Comparison of ENCODE assay signal across 8 cellular contexts in the genomic region with DNA sequence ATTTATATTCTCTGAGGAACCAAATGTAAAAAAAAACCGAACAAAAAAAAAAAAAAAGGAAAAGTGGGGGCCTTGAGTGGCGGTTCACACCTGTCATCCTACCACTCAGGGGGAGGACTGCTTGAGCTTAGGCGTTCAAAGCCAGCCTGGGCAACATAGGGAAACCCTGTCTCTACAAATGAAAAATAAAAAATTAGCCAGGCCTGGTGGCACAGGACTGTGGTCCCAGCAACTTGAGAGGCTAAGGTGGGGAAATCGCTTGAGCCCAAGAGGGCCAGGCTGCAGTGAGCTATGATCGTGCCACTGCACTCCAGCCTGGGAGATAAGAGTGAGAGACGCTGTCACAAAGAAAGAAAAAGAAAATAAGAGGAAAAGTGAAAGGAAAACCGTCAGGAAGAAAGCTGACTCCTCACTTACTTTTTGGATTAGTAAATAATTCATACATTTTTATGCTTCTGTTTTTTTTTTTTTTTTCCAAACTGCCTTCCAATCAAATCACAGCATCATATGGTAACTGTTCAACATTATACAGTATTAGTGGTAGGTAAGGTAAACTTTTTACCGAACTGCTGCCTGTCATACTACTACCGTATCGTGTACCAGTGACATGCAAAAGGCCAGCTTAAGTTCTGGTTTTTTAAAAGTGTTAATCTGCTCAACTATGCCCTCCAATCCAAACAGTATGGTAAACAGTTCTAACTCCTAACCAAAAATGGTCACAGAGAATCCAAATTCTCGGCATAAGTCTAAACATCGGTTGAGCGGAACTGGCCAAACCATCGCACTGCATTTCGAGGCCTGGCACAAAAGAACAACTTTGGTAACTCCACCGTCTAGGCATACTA. TPM values are rescaled to one million over a fixed set of nuclear protein-coding genes. Genes with fewer than 3 reads are reported as not detected.
DNase-seq lines count a peak whose midpoint lies in the region; ATAC-seq and TF ChIP-seq lines count a peak whose summit lies in the region.

No MANE protein-coding gene starts in this region.

- H3K9me3 ChIP-seq in HEK293 (ENCODE audit: control insufficient read depth, insufficient read depth, low read depth, low read length), result no peaks in the 10 kb centered on the region
- no peaks in the 10 kb centered on the region for H3K9me3 ChIP-seq in MM.1S (replicated peaks; ENCODE audit: insufficient read depth, low read length)

- peak overlapping the region; percentile 99 for H3K27ac Mint-ChIP-seq in stimulated activated effector memory CD8-positive, alpha-beta T cell treated with anti-CD3 and anti-CD28 coated beads, Interleukin-12 subunit alpha, Interleukin-12 subunit beta, amount 100 ng/mL, for 72 hours

- no peak for TF ChIP-seq CTCF in HEK293 (tag by site-specific recombination; IDR thresholded peaks at IDR 0.05)
- no peak for TF ChIP-seq CTCF in MM.1S (IDR thresholded peaks at IDR 0.05; ENCODE audit: low read length)
- no peak for TF ChIP-seq CTCF in astrocyte of the cerebellum (IDR thresholded peaks at IDR 0.05; ENCODE audit: low read depth, low read length, missing control alignments)

- H4K20me1 ChIP-seq in MM.1S (ENCODE audit: insufficient read depth, low read length), result no peaks in the 10 kb centered on the region

- peak; percentile 47 for ATAC-seq in stimulated activated effector memory CD8-positive, alpha-beta T cell treated with anti-CD3 and anti-CD28 coated beads, Interleukin-12 subunit alpha, Interleukin-12 subunit beta, amount 100 ng/mL, for 72 hours

- H3K36me3 ChIP-seq in HEK293 (ENCODE audit: control insufficient read depth in 2 of 2, insufficient read depth in 1 of 2, low read length in 2 of 2) (peaks cover 12 to 34% of the 10 kb centered on the region in 2 experiments), MM.1S (replicated peaks; ENCODE audit: insufficient read depth, low read length) (peaks cover 10% of the 10 kb centered on the region)

- peak overlapping the region; percentile 97 for H3K4me2 ChIP-seq in MM.1S (ENCODE audit: low read depth, low read length)

- no peaks in the 10 kb centered on the region for H3K4me1 ChIP-seq in HEK293 (ENCODE audit: control insufficient read depth, insufficient read depth, low read length)
- peaks cover 17% of the 10 kb centered on the region for H3K4me1 ChIP-seq in MM.1S (ENCODE audit: low read length)

- H2AFZ ChIP-seq in MM.1S (ENCODE audit: low read length), result peak overlapping the region; percentile 42

- peaks cover 26% of the 10 kb centered on the region for H3K4me1 Mint-ChIP-seq in stimulated activated effector memory CD8-positive, alpha-beta T cell treated with anti-CD3 and anti-CD28 coated beads, Interleukin-12 subunit alpha, Interleukin-12 subunit beta, amount 100 ng/mL, for 72 hours

- H3K9me2 ChIP-seq in MM.1S (replicated peaks; ENCODE audit: insufficient read depth, low read length), result no peaks in the 10 kb centered on the region

- peaks cover 62% of the 10 kb centered on the region for H3K79me2 ChIP-seq in MM.1S (ENCODE audit: low read length)

- H3K27me3 ChIP-seq in MM.1S (replicated peaks; ENCODE audit: insufficient read depth, low read length), result no peaks in the 10 kb centered on the region

- peak overlapping the region; percentile 87 for H3K4me3 Mint-ChIP-seq in stimulated activated effector memory CD8-positive, alpha-beta T cell treated with anti-CD3 and anti-CD28 coated beads, Interleukin-12 subunit alpha, Interleukin-12 subunit beta, amount 100 ng/mL, for 72 hours

- CTCF ChIA-PET in HEK293 (lab: Yijun Ruan, JAX), result interaction anchor here (0.6 to 1.0 kb wide), 4 partner anchors 54 to 950 kb away, joined by 3 to 5 read pairs (median 4); no protein-coding TSS in a partner anchor

- peaks cover 60% of the 10 kb centered on the region for H3K36me3 Mint-ChIP-seq in stimulated activated effector memory CD8-positive, alpha-beta T cell treated with anti-CD3 and anti-CD28 coated beads, Interleukin-12 subunit alpha, Interleukin-12 subunit beta, amount 100 ng/mL, for 72 hours

- H3K9me3 Mint-ChIP-seq in stimulated activated effector memory CD8-positive, alpha-beta T cell treated with anti-CD3 and anti-CD28 coated beads, Interleukin-12 subunit alpha, Interleukin-12 subunit beta, amount 100 ng/mL, for 72 hours, result no peaks in the 10 kb centered on the region

- peaks cover 17% of the 10 kb centered on the region for H3F3A ChIP-seq in MM.1S (ENCODE audit: insufficient read depth, low read length)

- in situ Hi-C loops in astrocyte of the cerebellum (cut with HindIII; ENCODE audit: low sequenced_read_pairs), result no loop called here

- POLR2A ChIA-PET in HEK293 (lab: Yijun Ruan, JAX), result interaction anchor here (0.7 to 2.1 kb wide), 4 partner anchors 9 to 369 kb away, joined by 3 to 7 read pairs (median 4); no protein-coding TSS in a partner anchor

- DNase-seq in NCI-H82 (lab: John Stamatoyannopoulos, UW), result peak; percentile 32
- DNase-seq in NCI-H82 treated with DMSO at 0.1 percent for 48 hours (lab: John Stamatoyannopoulos, UW; ENCODE audit: unreplicated experiment), result no peak
- peak; percentile 28 for DNase-seq in MM.1S
- DNase-seq in astrocyte of the cerebellum (ENCODE audit: low read depth), result no peak
- DNase-seq in iPS-NIHi11 (ENCODE audit: low spot score), result peak; percentile 22
- peak in 1 of 2 donors; percentile 61 for DNase-seq in stimulated activated effector memory CD8-positive, alpha-beta T cell treated with anti-CD3 and anti-CD28 coated beads, Interleukin-12 subunit alpha, Interleukin-12 subunit beta, amount 100 ng/mL, for 72 hours (ENCODE audit: low spot score in 2 of 2)
- DNase-seq in SK-N-DZ (ENCODE audit: low spot score), result no peak

- peak overlapping the region; percentile 100 for H3K4me3 ChIP-seq in HEK293 (ENCODE audit: low read depth, low read length)
- peak overlapping the region; percentile 89 for H3K4me3 ChIP-seq in MM.1S (ENCODE audit: low read length)
- peak overlapping the region; percentile 85 for H3K4me3 ChIP-seq in astrocyte of the cerebellum (ENCODE audit: low read depth, low read length)

- H3K9ac ChIP-seq in MM.1S (ENCODE audit: low read length), result peak overlapping the region; percentile 95

- H3K27ac ChIP-seq in HEK293 (ENCODE audit: extremely low read depth, low read depth, low read length), result peak overlapping the region; percentile 77
- peak overlapping the region; percentile 79 for H3K27ac ChIP-seq in MM.1S (ENCODE audit: low read length)

TF ChIP-seq in HEK293, 187 proteins besides CTCF, POLR2A, EP300 and RAD21 (continues in another document):
- no peak for TF ChIP-seq KLF8 (tag by site-specific recombination; IDR thresholded peaks at IDR 0.05)
- no peak for TF ChIP-seq KLF10 (tag by site-specific recombination; IDR thresholded peaks at IDR 0.05)
- no peak for TF ChIP-seq ZSCAN23 (tag by site-specific recombination; IDR thresholded peaks at IDR 0.05)
- peak; percentile 8; the same call in 1 of the 2 replicates for TF ChIP-seq ZBTB17 (tag by site-specific recombination; IDR thresholded peaks at IDR 0.05)
- TF ChIP-seq ZNF423 (tag by site-specific recombination; IDR thresholded peaks at IDR 0.05), result no peak
- TF ChIP-seq GLI4 (tag by site-specific recombination; IDR thresholded peaks at IDR 0.05), result peak; percentile 95
- TF ChIP-seq, protein P1, sequence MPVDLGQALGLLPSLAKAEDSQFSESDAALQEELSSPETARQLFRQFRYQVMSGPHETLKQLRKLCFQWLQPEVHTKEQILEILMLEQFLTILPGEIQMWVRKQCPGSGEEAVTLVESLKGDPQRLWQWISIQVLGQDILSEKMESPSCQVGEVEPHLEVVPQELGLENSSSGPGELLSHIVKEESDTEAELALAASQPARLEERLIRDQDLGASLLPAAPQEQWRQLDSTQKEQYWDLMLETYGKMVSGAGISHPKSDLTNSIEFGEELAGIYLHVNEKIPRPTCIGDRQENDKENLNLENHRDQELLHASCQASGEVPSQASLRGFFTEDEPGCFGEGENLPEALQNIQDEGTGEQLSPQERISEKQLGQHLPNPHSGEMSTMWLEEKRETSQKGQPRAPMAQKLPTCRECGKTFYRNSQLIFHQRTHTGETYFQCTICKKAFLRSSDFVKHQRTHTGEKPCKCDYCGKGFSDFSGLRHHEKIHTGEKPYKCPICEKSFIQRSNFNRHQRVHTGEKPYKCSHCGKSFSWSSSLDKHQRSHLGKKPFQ (tag by site-specific recombination; IDR thresholded peaks at IDR 0.05), result peak; percentile 90
- TF ChIP-seq PRDM1 (tag by site-specific recombination; IDR thresholded peaks at IDR 0.05), result peak; percentile 97
- TF ChIP-seq ZNF433 (tag by site-specific recombination; IDR thresholded peaks at IDR 0.05; ENCODE audit: low read depth), result no peak
- TF ChIP-seq ZNF660 (tag by site-specific recombination; IDR thresholded peaks at IDR 0.05), result no peak
- no peak for TF ChIP-seq GLIS2 (tag by site-specific recombination; IDR thresholded peaks at IDR 0.05)
- TF ChIP-seq HOXA7 (CRISPR knock-in tag; IDR thresholded peaks at IDR 0.05; ENCODE audit: borderline replicate concordance), result no peak
- TF ChIP-seq, protein P2, sequence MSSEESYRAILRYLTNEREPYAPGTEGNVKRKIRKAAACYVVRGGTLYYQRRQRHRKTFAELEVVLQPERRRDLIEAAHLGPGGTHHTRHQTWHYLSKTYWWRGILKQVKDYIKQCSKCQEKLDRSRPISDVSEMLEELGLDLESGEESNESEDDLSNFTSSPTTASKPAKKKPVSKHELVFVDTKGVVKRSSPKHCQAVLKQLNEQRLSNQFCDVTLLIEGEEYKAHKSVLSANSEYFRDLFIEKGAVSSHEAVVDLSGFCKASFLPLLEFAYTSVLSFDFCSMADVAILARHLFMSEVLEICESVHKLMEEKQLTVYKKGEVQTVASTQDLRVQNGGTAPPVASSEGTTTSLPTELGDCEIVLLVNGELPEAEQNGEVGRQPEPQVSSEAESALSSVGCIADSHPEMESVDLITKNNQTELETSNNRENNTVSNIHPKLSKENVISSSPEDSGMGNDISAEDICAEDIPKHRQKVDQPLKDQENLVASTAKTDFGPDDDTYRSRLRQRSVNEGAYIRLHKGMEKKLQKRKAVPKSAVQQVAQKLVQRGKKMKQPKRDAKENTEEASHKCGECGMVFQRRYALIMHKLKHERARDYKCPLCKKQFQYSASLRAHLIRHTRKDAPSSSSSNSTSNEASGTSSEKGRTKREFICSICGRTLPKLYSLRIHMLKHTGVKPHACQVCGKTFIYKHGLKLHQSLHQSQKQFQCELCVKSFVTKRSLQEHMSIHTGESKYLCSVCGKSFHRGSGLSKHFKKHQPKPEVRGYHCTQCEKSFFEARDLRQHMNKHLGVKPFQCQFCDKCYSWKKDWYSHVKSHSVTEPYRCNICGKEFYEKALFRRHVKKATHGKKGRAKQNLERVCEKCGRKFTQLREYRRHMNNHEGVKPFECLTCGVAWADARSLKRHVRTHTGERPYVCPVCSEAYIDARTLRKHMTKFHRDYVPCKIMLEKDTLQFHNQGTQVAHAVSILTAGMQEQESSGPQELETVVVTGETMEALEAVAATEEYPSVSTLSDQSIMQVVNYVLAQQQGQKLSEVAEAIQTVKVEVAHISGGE (tag by site-specific recombination; conservative IDR thresholded peaks at IDR 0.05; ENCODE audit: low read depth), result no peak

RNA-seq across cellular contexts. Expression of gene PHC3, which starts 1.2 kb away (rescaled TPM):
- polyA plus RNA-seq in SK-N-DZ (2014; cell fraction: cytosol; rRNA removed), result 6.7 and 9.2 TPM in 2 replicates
- 9.9 and 13.2 TPM in 2 replicates for polyA plus RNA-seq in SK-N-DZ (2014; cell fraction: nucleus; rRNA removed)

RNA-seq across cellular contexts. Expression of gene PRKCI, which starts 41.9 kb away (rescaled TPM):
- polyA plus RNA-seq in SK-N-DZ (2014; cell fraction: cytosol; rRNA removed), result 37.2 TPM in 2 replicates
- 24.3 and 31.6 TPM in 2 replicates for polyA plus RNA-seq in SK-N-DZ (2014; cell fraction: nucleus; rRNA removed)

Comparison
In these comparisons a context has a peak if more than half of its experiments do, and no peak if none do; other contexts are left out.
1. DNase-seq: peak in NCI-H82 (single experiment), MM.1S (single experiment) and iPS-NIHi11 (single experiment); none in NCI-H82 treated with DMSO at 0.1 percent for 48 hours (single experiment), astrocyte of the cerebellum (single experiment) and SK-N-DZ (single experiment).
2. Peak in every context shown above with its lines, with median percentiles within 50 percentile points of each other: H3K4me3 ChIP-seq.